ENCODE assay signal across 8 cellular contexts in genomic region chr6:87832025-87832825, GRCh38.
A peak's percentile ranks its signal among the peaks of the same experiment; 100 is the strongest.
DNase-seq lines count a peak whose midpoint lies in the region; ATAC-seq and TF ChIP-seq lines count a peak whose summit lies in the region.

No MANE protein-coding gene starts in this region.

- ATAC-seq in GM18519 (IDR thresholded peaks at IDR 0.05; ENCODE audit: low FRiP score, unreplicated experiment) (peak; percentile 55), HG03066 (IDR thresholded peaks at IDR 0.05; ENCODE audit: low read depth, unreplicated experiment) (peak; percentile 68)

- peak; percentile 34 for TF ChIP-seq CTCF in C4-2B (conservative IDR thresholded peaks at IDR 0.05)

- H3K27ac ChIP-seq in C4-2B (no peak overlapping the region), substantia nigra (ENCODE audit: low read depth, low read length, poor library complexity, severe bottlenecking) (no peak overlapping the region)

- peak; percentile 52 for DNase-seq in NCI-H2227 treated with DMSO at 0.1 percent for 48 hours (lab: John Stamatoyannopoulos, UW)
- peak; percentile 9 for DNase-seq in amniotic stem cell (lab: John Stamatoyannopoulos, UW)
- peak; percentile 77 for DNase-seq in left kidney (ENCODE audit: low read depth, low spot score)
- peak; percentile 63 for DNase-seq in superior temporal gyrus (ENCODE audit: extremely low spot score)
- DNase-seq in substantia nigra (lab: John Stamatoyannopoulos, UW), result no peak

Comparison
In these comparisons a context has a peak if more than half of its experiments do, and no peak if none do; other contexts are left out.
1. DNase-seq: peak in NCI-H2227 treated with DMSO at 0.1 percent for 48 hours (single experiment), amniotic stem cell (single experiment), left kidney (single experiment) and superior temporal gyrus (single experiment); none in substantia nigra (0 of 49).